In genomic region chr20:46031701-46032254, GRCh38 we compare ENCODE assay signal across 1 cellular context.
TF ChIP-seq lines count a peak whose summit lies in the region.

No MANE protein-coding gene starts in this region.

TF ChIP-seq in HEK293, 187 proteins besides CTCF, POLR2A, EP300 and RAD21 (continued from another document and continues in another):
- no peak for TF ChIP-seq ZNF518A (tag by site-specific recombination; conservative IDR thresholded peaks at IDR 0.05; ENCODE audit: low read depth)
- TF ChIP-seq ZNF777 (tag by site-specific recombination; IDR thresholded peaks at IDR 0.05; ENCODE audit: borderline replicate concordance), result no peak
- 0 out of 2 replicates have a peak, but pooled peaks have one; percentile 58 for TF ChIP-seq ZNF391 (tag by site-specific recombination; IDR thresholded peaks at IDR 0.05; ENCODE audit: borderline replicate concordance, low read depth)
- no peak for TF ChIP-seq AEBP2 (tag by site-specific recombination; IDR thresholded peaks at IDR 0.05; ENCODE audit: borderline replicate concordance)
- TF ChIP-seq ZNF510 (tag by site-specific recombination; IDR thresholded peaks at IDR 0.05; ENCODE audit: insufficient replicate concordance), result no peak
- TF ChIP-seq ZNF830 (tag by site-specific recombination; IDR thresholded peaks at IDR 0.05; ENCODE audit: low read depth), result no peak
- TF ChIP-seq WT1 (tag by site-specific recombination; IDR thresholded peaks at IDR 0.05), result peak; percentile 60
- TF ChIP-seq IKZF3 (tag by site-specific recombination; IDR thresholded peaks at IDR 0.05), result no peak
- TF ChIP-seq KLF1 (tag by site-specific recombination; IDR thresholded peaks at IDR 0.05), result peak; percentile 71
- TF ChIP-seq SCRT1 (tag by site-specific recombination; IDR thresholded peaks at IDR 0.05; ENCODE audit: borderline replicate concordance), result no peak
- peak; percentile 41; the same call in 1 of the 2 replicates for TF ChIP-seq ZNF610 (tag by site-specific recombination; IDR thresholded peaks at IDR 0.05; ENCODE audit: borderline replicate concordance)
- no peak for TF ChIP-seq ZNF707 (tag by site-specific recombination; IDR thresholded peaks at IDR 0.05)
- no peak for TF ChIP-seq ZNF214 (tag by site-specific recombination; IDR thresholded peaks at IDR 0.05; ENCODE audit: borderline replicate concordance)
- TF ChIP-seq ZNF513 (tag by site-specific recombination; IDR thresholded peaks at IDR 0.05), result no peak
- TF ChIP-seq INSM2 (tag by site-specific recombination; IDR thresholded peaks at IDR 0.05), result no peak
- no peak for TF ChIP-seq YY1 (tag by site-specific recombination; IDR thresholded peaks at IDR 0.05)
- peak; percentile 73; the same call in 1 of the 2 replicates for TF ChIP-seq ZNF561 (tag by site-specific recombination; IDR thresholded peaks at IDR 0.05; ENCODE audit: borderline replicate concordance)
- no peak for TF ChIP-seq SALL2 (tag by site-specific recombination; IDR thresholded peaks at IDR 0.05; ENCODE audit: borderline replicate concordance)
- TF ChIP-seq TCF7L2 (IDR thresholded peaks at IDR 0.05; ENCODE audit: borderline replicate concordance, low read depth, low read length), result no peak
- TF ChIP-seq ZNF423 (tag by site-specific recombination; IDR thresholded peaks at IDR 0.05), result no peak
- peak; percentile 45; the same call in 1 of the 2 replicates for TF ChIP-seq KLF9 (tag by site-specific recombination; IDR thresholded peaks at IDR 0.05; ENCODE audit: low read depth)
- no peak for TF ChIP-seq ZNF544 (tag by site-specific recombination; IDR thresholded peaks at IDR 0.05)
- TF ChIP-seq YY2 (tag by site-specific recombination; IDR thresholded peaks at IDR 0.05), result 0 out of 2 replicates have a peak, but pooled peaks have one; percentile 15
- 0 out of 2 replicates have a peak, but pooled peaks have one; percentile 11 for TF ChIP-seq ZBTB7A (tag by site-specific recombination; IDR thresholded peaks at IDR 0.05; ENCODE audit: low read depth)
- no peak for TF ChIP-seq ZNF521 (tag by site-specific recombination; IDR thresholded peaks at IDR 0.05)
- TF ChIP-seq ZNF488 (tag by site-specific recombination; IDR thresholded peaks at IDR 0.05), result no peak
- TF ChIP-seq MZF1 (tag by site-specific recombination; IDR thresholded peaks at IDR 0.05; ENCODE audit: borderline replicate concordance), result peak; percentile 64; the same call in 1 of the 2 replicates
- no peak for TF ChIP-seq ZNF624 (tag by site-specific recombination; IDR thresholded peaks at IDR 0.05)
- TF ChIP-seq REST (tag by site-specific recombination; IDR thresholded peaks at IDR 0.05), result no peak
- TF ChIP-seq ZEB2 (tag by site-specific recombination; IDR thresholded peaks at IDR 0.05), result peak; percentile 81
- no peak for TF ChIP-seq ZNF302 (tag by site-specific recombination; IDR thresholded peaks at IDR 0.05; ENCODE audit: low read depth)
- TF ChIP-seq ZNF175 (tag by site-specific recombination; IDR thresholded peaks at IDR 0.05), result no peak
- no peak for TF ChIP-seq ZNF560 (tag by site-specific recombination; IDR thresholded peaks at IDR 0.05; ENCODE audit: borderline replicate concordance)
- TF ChIP-seq ZNF366 (tag by site-specific recombination; conservative IDR thresholded peaks at IDR 0.05), result peak; percentile 75
- TF ChIP-seq ZBTB8A (tag by site-specific recombination; IDR thresholded peaks at IDR 0.05), result peak; percentile 64
- TF ChIP-seq ZNF600 (tag by site-specific recombination; IDR thresholded peaks at IDR 0.05), result peak; percentile 98
- no peak for TF ChIP-seq ZNF114 (tag by site-specific recombination; IDR thresholded peaks at IDR 0.05)
- peak; percentile 76 for TF ChIP-seq ZNF639 (tag by site-specific recombination; IDR thresholded peaks at IDR 0.05)
- TF ChIP-seq ZNF701 (tag by site-specific recombination; IDR thresholded peaks at IDR 0.05), result no peak
- 0 out of 2 replicates have a peak, but pooled peaks have one; percentile 29 for TF ChIP-seq EGR2 (tag by site-specific recombination; IDR thresholded peaks at IDR 0.05; ENCODE audit: low read depth)
- no peak for TF ChIP-seq ZNF37A (tag by site-specific recombination; IDR thresholded peaks at IDR 0.05)
- TF ChIP-seq ZNF354C (tag by site-specific recombination; IDR thresholded peaks at IDR 0.05; ENCODE audit: borderline replicate concordance, low read depth), result no peak
- no peak for TF ChIP-seq ZNF202 (tag by site-specific recombination; IDR thresholded peaks at IDR 0.05; ENCODE audit: borderline replicate concordance)
- TF ChIP-seq ZNF558 (tag by site-specific recombination; IDR thresholded peaks at IDR 0.05), result no peak
- TF ChIP-seq ZNF530 (tag by site-specific recombination; IDR thresholded peaks at IDR 0.05; ENCODE audit: low read depth), result no peak
- TF ChIP-seq ZNF660 (tag by site-specific recombination; IDR thresholded peaks at IDR 0.05), result no peak
- TF ChIP-seq ZNF837 (tag by site-specific recombination; IDR thresholded peaks at IDR 0.05), result no peak
- TF ChIP-seq PBX3 (CRISPR knock-in tag; IDR thresholded peaks at IDR 0.05), result no peak
- peak; percentile 60; the same call in 1 of the 2 replicates for TF ChIP-seq KLF8 (tag by site-specific recombination; IDR thresholded peaks at IDR 0.05)
- no peak for TF ChIP-seq ZNF324 (tag by site-specific recombination; IDR thresholded peaks at IDR 0.05)
- no peak for TF ChIP-seq FEZF1 (tag by site-specific recombination; IDR thresholded peaks at IDR 0.05)
- TF ChIP-seq ZBTB20 (tag by site-specific recombination; IDR thresholded peaks at IDR 0.05), result peak; percentile 97
- TF ChIP-seq GLI2 (tag by site-specific recombination; IDR thresholded peaks at IDR 0.05; ENCODE audit: borderline replicate concordance, low read depth), result no peak
